26 cellular contexts compared by ENCODE assay signal in genomic region chr11:123176785-123177184, GRCh38. TPM values are rescaled to one million over a fixed set of nuclear protein-coding genes. Genes with fewer than 3 reads are reported as not detected.
DNase-seq lines count a peak whose midpoint lies in the region; ATAC-seq and TF ChIP-seq lines count a peak whose summit lies in the region.
"Had no signal": no experiment of that assay in that cellular context is flagged by ENCODE, and none has a peak within 500 bp of the region (broad histone marks: within the 10 kb centered on the region; RNA-seq: fewer than 3 reads in every experiment).

No MANE protein-coding gene starts in this region.

- no peak overlapping the region for H2BK120ac ChIP-seq in neuronal stem cell (ENCODE audit: low read depth, low read length)

- H3K9ac ChIP-seq in neuronal stem cell (ENCODE audit: low read depth, low read length, poor library complexity), result no peak overlapping the region
- H3K9ac ChIP-seq: BLaER1 treated with 17β-estradiol and CSF1 and Interleukin-3, amounts not matched to agents 10 nM and 100 nM had no signal

- peaks cover 0 to 2% of the 10 kb centered on the region in 2 donors for H3K4me1 ChIP-seq in neuronal stem cell (ENCODE audit: control insufficient read depth in 2 of 2, insufficient read depth in 1 of 2, low read depth in 1 of 2, low read length in 2 of 2)
- H3K4me1 ChIP-seq in vagina, result peaks cover 29% of the 10 kb centered on the region
- H3K4me1 ChIP-seq in esophagus squamous epithelium, result peaks cover 0 to 35% (median 13%) of the 10 kb centered on the region in 3 donors
- H3K4me1 ChIP-seq: colonic mucosa had no signal

- no peak overlapping the region for H2BK5ac ChIP-seq in neuronal stem cell (ENCODE audit: low read length)

- DNase-seq in activated naive CD4-positive, alpha-beta T cell treated with anti-CD3 and anti-CD28 coated beads, Interleukin-2, amount 50 U/mL, for 72 hours (ENCODE audit: low spot score in 2 of 2), result no peak
- DNase-seq in activated naive CD4-positive, alpha-beta T cell (lab: John Stamatoyannopoulos, UW), result no peak
- no peak for DNase-seq in activated naive CD8-positive, alpha-beta T cell treated with anti-CD3 and anti-CD28 coated beads, Interleukin-2, amount 50 U/mL, for 24 hours
- DNase-seq in neuronal stem cell (ENCODE audit: low spot score) (no peak), vagina (ENCODE audit: extremely low spot score in 2 of 2) (no peak), DMS 273 treated with DMSO at 0.1 percent for 48 hours (lab: John Stamatoyannopoulos, UW) (no peak), esophagus squamous epithelium (lab: John Stamatoyannopoulos, UW) (no peak)
- DNase-seq: activated CD8-positive, alpha-beta memory T cell treated with anti-CD3 and anti-CD28 coated beads, Interleukin-2, amount 50 U/mL, for 48 hours; activated gamma-delta T cell treated with Interleukin-2 at 50 U/mL for 16 hours; amniotic stem cell; Calu3; colonic mucosa; effector memory CD8-positive, alpha-beta T cell; KG1; kidney glomerular epithelial cell; NCI-H1436; NCI-H82; stimulated activated CD8-positive, alpha-beta memory T cell treated with anti-CD3 and anti-CD28 coated beads, Interleukin-4, amount 100 ng/mL, for 48 hours; substantia nigra had no signal

- no peaks in the 10 kb centered on the region for H3K79me1 ChIP-seq in neuronal stem cell (ENCODE audit: low read depth, low read length)

- peak; percentile 80 to 86 for ATAC-seq in activated naive CD4-positive, alpha-beta T cell treated with anti-CD3 and anti-CD28 coated beads, Interleukin-2, amount 50 U/mL, for 72 hours
- peak; percentile 63 for ATAC-seq in activated naive CD8-positive, alpha-beta T cell treated with anti-CD3 and anti-CD28 coated beads, Interleukin-2, amount 50 U/mL, for 24 hours
- ATAC-seq in GM18520 (IDR thresholded peaks at IDR 0.05; ENCODE audit: unreplicated experiment), result no peak
- ATAC-seq: effector memory CD8-positive, alpha-beta T cell had no signal

- H2AFZ ChIP-seq in neuronal stem cell (ENCODE audit: low read length), result no peak overlapping the region
- H2AFZ ChIP-seq: GM23338 had no signal

- H3K9me3 ChIP-seq in neuronal stem cell (replicated peaks in 1 of 2; ENCODE audit: control insufficient read depth in 2 of 2, insufficient read depth in 1 of 2, low read depth in 1 of 2, low read length in 2 of 2) (peaks cover 2 to 6% of the 10 kb centered on the region in 2 donors), vagina (no peaks in the 10 kb centered on the region), esophagus squamous epithelium (no peaks in the 10 kb centered on the region)
- H3K9me3 ChIP-seq: BLaER1 treated with 17β-estradiol and CSF1 and Interleukin-3, amounts not matched to agents 10 nM and 100 nM; colonic mucosa had no signal

- H2BK15ac ChIP-seq in neuronal stem cell (ENCODE audit: low read length), result no peak overlapping the region

- H3K4me3 Mint-ChIP-seq in activated naive CD8-positive, alpha-beta T cell treated with anti-CD3 and anti-CD28 coated beads, Interleukin-2, amount 50 U/mL, for 24 hours, result no peak overlapping the region
- H3K4me3 Mint-ChIP-seq: effector memory CD8-positive, alpha-beta T cell; GM23338 had no signal

- H3K36me3 ChIP-seq in neuronal stem cell (replicated peaks in 1 of 2; ENCODE audit: control insufficient read depth in 2 of 2, insufficient read depth in 2 of 2, low read length in 2 of 2) (no peaks in the 10 kb centered on the region), vagina (no peaks in the 10 kb centered on the region), esophagus squamous epithelium (no peaks in the 10 kb centered on the region)
- H3K36me3 ChIP-seq: BLaER1 treated with 17β-estradiol and CSF1 and Interleukin-3, amounts not matched to agents 10 nM and 100 nM; colonic mucosa had no signal

- H3K18ac ChIP-seq in neuronal stem cell (ENCODE audit: low read length), result no peak overlapping the region

- no peak overlapping the region for H4K91ac ChIP-seq in neuronal stem cell (ENCODE audit: low read depth, low read length, poor library complexity)

- H3K27me3 Mint-ChIP-seq in activated naive CD8-positive, alpha-beta T cell treated with anti-CD3 and anti-CD28 coated beads, Interleukin-2, amount 50 U/mL, for 24 hours, result no peaks in the 10 kb centered on the region

- H3K4me2 ChIP-seq in neuronal stem cell (ENCODE audit: insufficient read depth, low read length, poor library complexity, severe bottlenecking), result no peak overlapping the region
- H3K4me2 ChIP-seq: BLaER1 treated with 17β-estradiol and CSF1 and Interleukin-3, amounts not matched to agents 10 nM and 100 nM; GM23338 had no signal

- H3K27me3 ChIP-seq in neuronal stem cell (ENCODE audit: control insufficient read depth in 3 of 3, insufficient read depth in 3 of 3, low read depth in 1 of 3, low read length in 3 of 3) (no peaks in the 10 kb centered on the region), vagina (no peaks in the 10 kb centered on the region), esophagus squamous epithelium (no peaks in the 10 kb centered on the region)
- H3K27me3 ChIP-seq: BLaER1 treated with 17β-estradiol and CSF1 and Interleukin-3, amounts not matched to agents 10 nM and 100 nM; colonic mucosa had no signal

- WGBS in neuronal stem cell (ENCODE audit: extremely low coverage in 2 of 2, insufficient read length in 2 of 2, insufficient replicate concordance in 1 of 2), 2 donors, result no CpG with 5 or more reads among the region's 2 CpGs
- WGBS in esophagus squamous epithelium, 2 donors, result 77 to 94% methylated on average over 2 of the region's 2 CpGs

- H3K23ac ChIP-seq in neuronal stem cell (ENCODE audit: low read depth, low read length, poor library complexity), result no peak overlapping the region

- no peak overlapping the region for H3K4me3 ChIP-seq in neuronal stem cell (ENCODE audit: low read length in 2 of 2)
- H3K4me3 ChIP-seq in vagina, result no peak overlapping the region
- no peak overlapping the region for H3K4me3 ChIP-seq in esophagus squamous epithelium
- H3K4me3 ChIP-seq: BLaER1 treated with 17β-estradiol and CSF1 and Interleukin-3, amounts not matched to agents 10 nM and 100 nM; colonic mucosa; GM23338; lung had no signal

- H3K27ac ChIP-seq in neuronal stem cell (replicated peaks; ENCODE audit: low read length) (no peak overlapping the region), vagina (peak overlapping the region; percentile 43), esophagus squamous epithelium (peak overlapping the region in 1 of 4 donors; percentile 41)
- H3K27ac ChIP-seq: BLaER1 treated with 17β-estradiol and CSF1 and Interleukin-3, amounts not matched to agents 10 nM and 100 nM; colonic mucosa; VCaP had no signal

- no peaks in the 10 kb centered on the region for H3K4me1 Mint-ChIP-seq in activated naive CD8-positive, alpha-beta T cell treated with anti-CD3 and anti-CD28 coated beads, Interleukin-2, amount 50 U/mL, for 24 hours

- intact Hi-C loops in vagina (cut with DNase I), result no loop called here
- intact Hi-C loops in esophagus squamous epithelium (cut with DNase I), result no loop called here

- no peak overlapping the region for H3K14ac ChIP-seq in neuronal stem cell (ENCODE audit: low read length)

- peak overlapping the region; percentile 41 for H2AK5ac ChIP-seq in neuronal stem cell (ENCODE audit: low read depth, low read length)

- H3K9me3 Mint-ChIP-seq in activated naive CD4-positive, alpha-beta T cell treated with anti-CD3 and anti-CD28 coated beads, Interleukin-2, amount 50 U/mL, for 72 hours, result no peaks in the 10 kb centered on the region
- H3K9me3 Mint-ChIP-seq in activated naive CD8-positive, alpha-beta T cell treated with anti-CD3 and anti-CD28 coated beads, Interleukin-2, amount 50 U/mL, for 24 hours, result no peaks in the 10 kb centered on the region
- H3K9me3 Mint-ChIP-seq: effector memory CD8-positive, alpha-beta T cell had no signal

- no peak overlapping the region for H3K27ac Mint-ChIP-seq in activated naive CD4-positive, alpha-beta T cell treated with anti-CD3 and anti-CD28 coated beads, Interleukin-2, amount 50 U/mL, for 72 hours
- no peak overlapping the region for H3K27ac Mint-ChIP-seq in activated naive CD8-positive, alpha-beta T cell treated with anti-CD3 and anti-CD28 coated beads, Interleukin-2, amount 50 U/mL, for 24 hours
- H3K27ac Mint-ChIP-seq: effector memory CD8-positive, alpha-beta T cell; GM23338; progenitor cell of endocrine pancreas had no signal

- H3K4ac ChIP-seq in neuronal stem cell (ENCODE audit: low read length), result no peak overlapping the region

- H3K36me3 Mint-ChIP-seq in activated naive CD4-positive, alpha-beta T cell treated with anti-CD3 and anti-CD28 coated beads, Interleukin-2, amount 50 U/mL, for 72 hours, result no peaks in the 10 kb centered on the region
- no peaks in the 10 kb centered on the region for H3K36me3 Mint-ChIP-seq in activated naive CD8-positive, alpha-beta T cell treated with anti-CD3 and anti-CD28 coated beads, Interleukin-2, amount 50 U/mL, for 24 hours (ENCODE audit: low read depth)

- TF ChIP-seq POLR2A in vagina (IDR thresholded peaks at IDR 0.05) (no peak), esophagus squamous epithelium (IDR thresholded peaks at IDR 0.05) (no peak)

- TF ChIP-seq CTCF in vagina (IDR thresholded peaks at IDR 0.05) (no peak), esophagus squamous epithelium (IDR thresholded peaks at IDR 0.05) (no peak)

- H2BK12ac ChIP-seq in neuronal stem cell (ENCODE audit: low read length), result no peak overlapping the region

- no peak overlapping the region for H4K8ac ChIP-seq in neuronal stem cell (ENCODE audit: low read depth, low read length)

RNA-seq across cellular contexts. Expression of gene CLMP, which starts 18.3 kb away (rescaled TPM):
- under 1 TPM; 0.41 to 0.54 TPM for total RNA-seq in activated naive CD4-positive, alpha-beta T cell treated with anti-CD3 and anti-CD28 coated beads, Interleukin-2, amount 50 U/mL, for 72 hours
- polyA plus RNA-seq in neuronal stem cell (2013, experiment 1 of 2), result 3.4 TPM
- polyA plus RNA-seq in neuronal stem cell (2013, experiment 2 of 2), result 3.4 TPM
- total RNA-seq in vagina, result 99.4 TPM
- 10 to 100 TPM in 2 of 4 donors, 1 to 10 TPM in 2; 4.8 to 47.9 (median 15.2) TPM for total RNA-seq in esophagus squamous epithelium
- total RNA-seq: Calu3, OCI-LY7 had no signal
